ENCODE assay signal across 7 cellular contexts in genomic region chr1:233025156-233025555, GRCh38.
DNase-seq lines count a peak whose midpoint lies in the region; ATAC-seq and TF ChIP-seq lines count a peak whose summit lies in the region.

No MANE protein-coding gene starts in this region.

- peaks cover 2% of the 10 kb centered on the region for H3K36me3 Mint-ChIP-seq in activated CD8-positive, alpha-beta T cell treated with anti-CD3 and anti-CD28 coated beads for 36 hours (ENCODE audit: low read depth)
- H3K36me3 Mint-ChIP-seq in activated CD4-positive, alpha-beta memory T cell treated with anti-CD3 and anti-CD28 coated beads for 36 hours = peaks cover 12% of the 10 kb centered on the region

- no peaks in the 10 kb centered on the region for H3K79me2 ChIP-seq in MM.1S (ENCODE audit: low read length)

- intact Hi-C loops in activated CD8-positive, alpha-beta T cell treated with anti-CD3 and anti-CD28 coated beads for 36 hours (cut with micrococcal nuclease) = no loop called here
- intact Hi-C loops in activated CD4-positive, alpha-beta memory T cell treated with anti-CD3 and anti-CD28 coated beads for 36 hours (cut with micrococcal nuclease) = loop anchor here (10.0 kb wide), 1 partner anchor 390 kb away; the partner anchor contains the start of gene SIPA1L2

- no peak overlapping the region for H3K9ac ChIP-seq in MM.1S (ENCODE audit: low read length)

- H3K4me1 Mint-ChIP-seq in activated CD8-positive, alpha-beta T cell treated with anti-CD3 and anti-CD28 coated beads for 36 hours (ENCODE audit: low read depth) = no peaks in the 10 kb centered on the region
- no peaks in the 10 kb centered on the region for H3K4me1 Mint-ChIP-seq in activated CD4-positive, alpha-beta memory T cell treated with anti-CD3 and anti-CD28 coated beads for 36 hours (ENCODE audit: low read depth)

- H3K27ac Mint-ChIP-seq in activated CD8-positive, alpha-beta T cell treated with anti-CD3 and anti-CD28 coated beads for 36 hours = no peak overlapping the region
- no peak overlapping the region for H3K27ac Mint-ChIP-seq in activated CD4-positive, alpha-beta memory T cell treated with anti-CD3 and anti-CD28 coated beads for 36 hours

- DNase-seq in GM10266 (ENCODE audit: extremely low spot score) (peak; percentile 37), MM.1S (no peak), iPS-NIHi7 (ENCODE audit: extremely low spot score) (peak; percentile 88), activated gamma-delta T cell treated with Interleukin-2 at 50 U/mL for 16 hours (no peak)
- peak; percentile 20 for DNase-seq in activated CD8-positive, alpha-beta T cell treated with anti-CD3 and anti-CD28 coated beads for 36 hours
- no peak for DNase-seq in activated CD4-positive, alpha-beta memory T cell treated with anti-CD3 and anti-CD28 coated beads for 36 hours

- no peaks in the 10 kb centered on the region for H3K9me3 Mint-ChIP-seq in activated CD8-positive, alpha-beta T cell treated with anti-CD3 and anti-CD28 coated beads for 36 hours
- H3K9me3 Mint-ChIP-seq in activated CD4-positive, alpha-beta memory T cell treated with anti-CD3 and anti-CD28 coated beads for 36 hours = no peaks in the 10 kb centered on the region

- H3F3A ChIP-seq in MM.1S (ENCODE audit: insufficient read depth, low read length) = no peaks in the 10 kb centered on the region

- no peak overlapping the region for H3K4me2 ChIP-seq in MM.1S (ENCODE audit: low read depth, low read length)

- H3K27ac ChIP-seq in MM.1S (ENCODE audit: low read length) = no peak overlapping the region

- H3K4me3 Mint-ChIP-seq in activated CD8-positive, alpha-beta T cell treated with anti-CD3 and anti-CD28 coated beads for 36 hours = no peak overlapping the region
- H3K4me3 Mint-ChIP-seq in activated CD4-positive, alpha-beta memory T cell treated with anti-CD3 and anti-CD28 coated beads for 36 hours = no peak overlapping the region

- no peak for ATAC-seq in activated CD8-positive, alpha-beta T cell treated with anti-CD3 and anti-CD28 coated beads for 36 hours
- no peak for ATAC-seq in GM18909 (IDR thresholded peaks at IDR 0.05; ENCODE audit: poor library complexity, unreplicated experiment)

- no peak overlapping the region for H3K4me3 ChIP-seq in MM.1S (ENCODE audit: low read length)

- no peak overlapping the region for H2AFZ ChIP-seq in MM.1S (ENCODE audit: low read length)

- no peaks in the 10 kb centered on the region for H3K4me1 ChIP-seq in MM.1S (ENCODE audit: low read length)

- POLR2A ChIA-PET in activated CD8-positive, alpha-beta T cell treated with anti-CD3 and anti-CD28 coated beads for 36 hours (lab: Charles Lee) = no interaction called here
- POLR2A ChIA-PET in activated CD4-positive, alpha-beta memory T cell treated with anti-CD3 and anti-CD28 coated beads for 36 hours (lab: Charles Lee) = no interaction called here

- no peaks in the 10 kb centered on the region for H3K9me2 ChIP-seq in MM.1S (replicated peaks; ENCODE audit: insufficient read depth, low read length)

- H3K9me3 ChIP-seq in MM.1S (replicated peaks; ENCODE audit: insufficient read depth, low read length) = no peaks in the 10 kb centered on the region

- H3K36me3 ChIP-seq in MM.1S (replicated peaks; ENCODE audit: insufficient read depth, low read length) = no peaks in the 10 kb centered on the region

- H3K27me3 Mint-ChIP-seq in activated CD8-positive, alpha-beta T cell treated with anti-CD3 and anti-CD28 coated beads for 36 hours = no peaks in the 10 kb centered on the region
- no peaks in the 10 kb centered on the region for H3K27me3 Mint-ChIP-seq in activated CD4-positive, alpha-beta memory T cell treated with anti-CD3 and anti-CD28 coated beads for 36 hours

- H4K20me1 ChIP-seq in MM.1S (ENCODE audit: insufficient read depth, low read length) = no peaks in the 10 kb centered on the region

- CTCF ChIA-PET in activated CD8-positive, alpha-beta T cell treated with anti-CD3 and anti-CD28 coated beads for 36 hours (lab: Charles Lee) = interaction anchor here (0.7 to 1.0 kb wide), 2 partner anchors 119 to 199 kb away, joined by 3 read pairs; no protein-coding TSS in a partner anchor
- CTCF ChIA-PET in activated CD4-positive, alpha-beta memory T cell treated with anti-CD3 and anti-CD28 coated beads for 36 hours (lab: Charles Lee) = no interaction called here

- TF ChIP-seq CTCF in GM10266 (IDR thresholded peaks at IDR 0.05; ENCODE audit: control insufficient read depth, insufficient read depth, low read depth, missing control alignments) = peak; percentile 47
- peak; percentile 14; the same call in 1 of the 2 replicates for TF ChIP-seq CTCF in MM.1S (IDR thresholded peaks at IDR 0.05; ENCODE audit: low read length)
- no peak for TF ChIP-seq CTCF in activated CD8-positive, alpha-beta T cell treated with anti-CD3 and anti-CD28 coated beads for 36 hours (IDR thresholded peaks at IDR 0.05)

- H3K27me3 ChIP-seq in MM.1S (replicated peaks; ENCODE audit: insufficient read depth, low read length) = no peaks in the 10 kb centered on the region

Comparison
In these comparisons a context has a peak if more than half of its experiments do, and no peak if none do; other contexts are left out.
1. DNase-seq: peak in GM10266 (single experiment), activated CD8-positive, alpha-beta T cell treated with anti-CD3 and anti-CD28 coated beads for 36 hours (single experiment) and iPS-NIHi7 (single experiment); none in MM.1S (single experiment), activated CD4-positive, alpha-beta memory T cell treated with anti-CD3 and anti-CD28 coated beads for 36 hours (single experiment) and activated gamma-delta T cell treated with Interleukin-2 at 50 U/mL for 16 hours (single experiment).